In the genomic region with DNA sequence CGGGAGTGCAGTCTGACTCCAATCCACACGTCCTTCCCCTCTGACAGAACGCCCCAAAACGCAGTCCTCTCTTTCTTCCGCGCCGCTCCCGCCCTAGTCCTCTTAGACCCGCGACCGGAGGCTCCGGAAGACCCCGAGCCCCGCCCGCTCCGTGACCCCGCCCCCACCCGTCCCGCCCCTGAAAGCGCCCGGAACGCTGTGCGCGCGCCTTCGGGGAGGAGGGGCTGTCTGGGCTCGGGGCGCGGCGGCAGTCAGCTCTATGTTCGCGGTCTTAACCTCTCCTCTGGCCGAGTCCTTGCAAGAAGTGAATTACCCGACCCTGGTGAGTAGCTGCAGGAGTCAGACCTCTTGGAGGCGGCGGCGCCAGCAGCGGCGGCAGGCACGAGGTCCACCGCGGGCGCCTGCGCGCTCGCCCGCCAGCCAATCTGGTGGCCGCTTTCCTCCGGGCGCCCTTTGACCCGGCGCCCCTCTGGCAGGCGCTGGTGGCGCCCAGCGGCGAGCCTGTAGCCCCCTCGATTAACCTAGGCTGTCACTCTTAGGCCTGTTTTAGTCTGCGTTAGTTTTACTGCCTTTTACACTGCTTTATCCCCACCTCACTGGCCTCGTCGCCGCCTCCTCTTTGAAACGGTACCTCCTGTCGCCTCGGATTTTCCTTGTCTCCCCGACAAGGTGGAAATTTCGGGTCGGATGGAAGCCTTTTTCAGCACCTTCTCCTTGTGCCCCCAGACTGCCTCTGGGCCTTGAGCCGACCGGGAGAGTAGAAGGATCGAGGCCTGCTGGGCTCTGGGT, we compare ENCODE assay signal across 8 cellular contexts. TPM values are rescaled to one million over a fixed set of nuclear protein-coding genes. Genes with fewer than 3 reads are reported as not detected.
A peak's percentile ranks its signal among the peaks of the same experiment; 100 is the strongest.
DNase-seq lines count a peak whose midpoint lies in the region; ATAC-seq and TF ChIP-seq lines count a peak whose summit lies in the region.

A gene with protein sequence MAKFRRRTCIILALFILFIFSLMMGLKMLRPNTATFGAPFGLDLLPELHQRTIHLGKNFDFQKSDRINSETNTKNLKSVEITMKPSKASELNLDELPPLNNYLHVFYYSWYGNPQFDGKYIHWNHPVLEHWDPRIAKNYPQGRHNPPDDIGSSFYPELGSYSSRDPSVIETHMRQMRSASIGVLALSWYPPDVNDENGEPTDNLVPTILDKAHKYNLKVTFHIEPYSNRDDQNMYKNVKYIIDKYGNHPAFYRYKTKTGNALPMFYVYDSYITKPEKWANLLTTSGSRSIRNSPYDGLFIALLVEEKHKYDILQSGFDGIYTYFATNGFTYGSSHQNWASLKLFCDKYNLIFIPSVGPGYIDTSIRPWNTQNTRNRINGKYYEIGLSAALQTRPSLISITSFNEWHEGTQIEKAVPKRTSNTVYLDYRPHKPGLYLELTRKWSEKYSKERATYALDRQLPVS (plus strand): TSS at position 219 of the 789 bp plus-strand sequence. CDS start 8,905 bp downstream, outside the sequence.

- H3K27me3 Mint-ChIP-seq in chondrocyte (ENCODE audit: low read depth) = no peaks in the 10 kb centered on the region

- no peak for TF ChIP-seq CTCF in chondrocyte (IDR thresholded peaks at IDR 0.05)

- peak; percentile 79 for TF ChIP-seq POLR2A in GM19193 (IDR thresholded peaks at IDR 0.05; ENCODE audit: extremely low read depth, insufficient read depth, insufficient read length)

- peak; percentile 87 for ATAC-seq in HG03432 (IDR thresholded peaks at IDR 0.05; ENCODE audit: unreplicated experiment)

- H3K9me3 Mint-ChIP-seq in chondrocyte (ENCODE audit: low read depth) = no peaks in the 10 kb centered on the region

- H3K4me1 Mint-ChIP-seq in chondrocyte (ENCODE audit: low read depth) = peaks cover 28% of the 10 kb centered on the region

- peak within 1 kb of the TSS; percentile 95 for H3K27ac Mint-ChIP-seq in chondrocyte (ENCODE audit: unreplicated experiment)

- peak; percentile 77 for DNase-seq in Ammon's horn (ENCODE audit: low spot score)
- peak; percentile 77 for DNase-seq in NCI-H460 (ENCODE audit: extremely low read depth, low read depth)
- DNase-seq in activated CD4-positive, alpha-beta T cell treated with anti-CD3 and anti-CD28 coated beads for 24 hours (ENCODE audit: low read depth in 2 of 2) = peak; percentile 61 to 64
- DNase-seq in chondrocyte (ENCODE audit: low spot score) = no peak
- peak; percentile 86 for DNase-seq in kidney tubule cell (ENCODE audit: low spot score)
- DNase-seq in stimulated activated CD4-positive, alpha-beta T cell treated with anti-CD3 and anti-CD28 coated beads, Interleukin-1b, Interleukin-23, amount 100 ng/mL, for 1 hour (ENCODE audit: low read depth in 2 of 2) = peak; percentile 52 to 58

- H3K4me3 Mint-ChIP-seq in chondrocyte (ENCODE audit: unreplicated experiment) = peak within 1 kb of the TSS; percentile 94

- no peaks in the 10 kb centered on the region for H3K36me3 Mint-ChIP-seq in chondrocyte (ENCODE audit: low read depth)

RNA-seq across cellular contexts. Expression of the gene that starts here (rescaled TPM):
- total RNA-seq in NCI-H460 (2014; rRNA removed; shearing (Covaris generic)) = 14.9 and 17.6 TPM in 2 replicates
- polyA plus RNA-seq in NCI-H460 (2014; cell fraction: nucleus; rRNA removed) = 11.7 and 15.8 TPM in 2 replicates
- 9.8 to 17.7 TPM (median 12.0 TPM) in 3 replicates for total RNA-seq in chondrocyte
